ENCODE assay signal across 8 cellular contexts in the genomic region with DNA sequence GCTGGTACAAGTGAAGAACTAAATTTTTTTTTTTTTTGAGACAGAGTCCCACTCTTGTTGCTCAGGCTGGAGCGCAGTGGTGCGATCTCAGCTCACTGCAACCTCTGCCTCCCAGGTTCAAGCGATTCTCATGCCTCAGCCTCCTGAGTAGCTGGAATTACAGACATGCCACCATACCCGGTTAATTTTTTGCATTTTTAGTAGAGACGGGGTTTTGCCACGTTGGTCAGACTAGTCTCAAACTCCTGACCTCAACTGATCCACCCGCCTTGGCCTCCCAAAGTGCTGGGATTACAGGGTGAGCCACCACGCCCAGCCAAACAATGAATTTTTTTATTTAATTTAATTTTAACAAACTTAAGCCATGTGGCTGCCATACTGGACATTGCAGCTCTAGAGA. TPM values are rescaled to one million over a fixed set of nuclear protein-coding genes. Genes with fewer than 3 reads are reported as not detected.
A peak's percentile ranks its signal among the peaks of the same experiment; 100 is the strongest.
DNase-seq lines count a peak whose midpoint lies in the region; ATAC-seq, FAIRE-seq and TF ChIP-seq lines count a peak whose summit lies in the region.
"Not testable (repeated sequence)": the region's sequence is repeated elsewhere in the genome, so short reads cannot be mapped to it uniquely, and the experiment has no call there.

No MANE protein-coding gene starts in this region.

- H4K8ac ChIP-seq in H1 (ENCODE audit: extremely low read depth, insufficient read depth, low read length): 0 out of 2 replicates have a peak overlapping the region, but pooled peaks have one; percentile 57

- H3K23me2 ChIP-seq in H1 (ENCODE audit: low read depth, low read length): not testable (repeated sequence)

- peak overlapping the region; percentile 80 for H3K27ac Mint-ChIP-seq in CD8-positive, alpha-beta T cell
- H3K27ac Mint-ChIP-seq in IgD-negative memory B cell: peak overlapping the region in 2 of 3 donors; percentile 36 to 86
- H3K27ac Mint-ChIP-seq in T-cell: peak overlapping the region; percentile 52 to 84
- H3K27ac Mint-ChIP-seq in activated naive CD8-positive, alpha-beta T cell; neural progenitor cell: not testable (repeated sequence)
- H3K27ac Mint-ChIP-seq in immature natural killer cell: peak overlapping the region in 3 of 6 donors; percentile 77 to 90 (median 90)

- not testable (repeated sequence) for H2BK5ac ChIP-seq in H1 (ENCODE audit: low read depth, low read length)

- not testable (repeated sequence) for TF ChIP-seq EP300 in H1 (IDR thresholded peaks at IDR 0.05; ENCODE audit: borderline replicate concordance in 1 of 2, low read depth in 2 of 2, low read length in 2 of 2)

- ATAC-seq in CD8-positive, alpha-beta T cell; T-cell (replicated peaks in 1 of 4): not testable (repeated sequence)

- H3K79me1 ChIP-seq in H1 (ENCODE audit: low read depth, low read length): not testable (repeated sequence)

- H3K14ac ChIP-seq in H1 (ENCODE audit: insufficient read length): not testable (repeated sequence)

- not testable (repeated sequence) for H2BK12ac ChIP-seq in H1 (ENCODE audit: low read depth, low read length)

- FAIRE-seq in H1 (lab: Jason Lieb, UNC): not testable (repeated sequence)

- peaks cover 40% of the 10 kb centered on the region for H3F3A ChIP-seq in neural progenitor cell (ENCODE audit: low read depth)

- POLR2A ChIA-PET in CD8-positive, alpha-beta T cell (lab: Charles Lee): interaction anchor here (1.0 kb wide), 2 partner anchors 76 to 98 kb away, joined by 3 to 5 read pairs; a partner anchor contains a TSS
- POLR2A ChIA-PET in T-cell (lab: Charles Lee) (interaction anchor here (0.5 to 0.6 kb wide), 2 partner anchors 11 to 80 kb away, joined by 3 to 4 read pairs; no protein-coding TSS in a partner anchor), H1 (lab: Charles Lee; ENCODE audit: partially characterized antibody) (interaction anchor here (0.6 to 88.3 kb wide), 8 partner anchors 8 to 1261 kb away, joined by 3 to 4270 read pairs (median 150); a partner anchor contains a TSS)

- WGBS in H1 (ENCODE audit: extremely low coverage in 1 of 2, insufficient coverage in 1 of 2, insufficient read length in 1 of 2, insufficient replicate concordance in 2 of 2, low coverage in 1 of 2, low lambda C conversion rate in 2 of 2, missing lambda C conversion rate in 1 of 2), 2 experiments: 95% methylated on average over 8 of the region's 8 CpGs; no CpG with 5 or more reads in 1 of the 2 experiments

- peaks cover 30% of the 10 kb centered on the region for H3K4me1 Mint-ChIP-seq in CD8-positive, alpha-beta T cell (ENCODE audit: low read depth)
- peaks cover 9 to 17% (median 16%) of the 10 kb centered on the region in 3 donors for H3K4me1 Mint-ChIP-seq in IgD-negative memory B cell
- H3K4me1 Mint-ChIP-seq in T-cell: peaks cover 29 to 43% (median 36%) of the 10 kb centered on the region in 3 donors
- peaks cover 46% of the 10 kb centered on the region for H3K4me1 Mint-ChIP-seq in activated naive CD8-positive, alpha-beta T cell (ENCODE audit: low read depth)
- peaks cover 14 to 31% of the 10 kb centered on the region in 2 donors for H3K4me1 Mint-ChIP-seq in immature natural killer cell
- peaks cover 19% of the 10 kb centered on the region for H3K4me1 Mint-ChIP-seq in neural progenitor cell

- H3K36me3 ChIP-seq in CD8-positive, alpha-beta T cell (ENCODE audit: insufficient read depth, low read length): peaks cover 13% of the 10 kb centered on the region
- H3K36me3 ChIP-seq in H1 (ENCODE audit: control insufficient read depth in 2 of 4, insufficient read depth in 4 of 4, low read length in 3 of 4) (peaks cover 19 to 50% (median 41%) of the 10 kb centered on the region in 4 experiments), subcutaneous abdominal adipose tissue (ENCODE audit: control insufficient read depth in 5 of 5, insufficient read depth in 5 of 5, low read length in 5 of 5) (peaks cover 3 to 43% (median 36%) of the 10 kb centered on the region in 5 donors)
- H3K36me3 ChIP-seq in neural progenitor cell: not testable (repeated sequence)

- H3K4me3 ChIP-seq in CD8-positive, alpha-beta T cell (ENCODE audit: low read depth, low read length): not testable (repeated sequence)
- H3K4me3 ChIP-seq in H1 (ENCODE audit: extremely low read depth in 1 of 4, insufficient read depth in 2 of 4, low read depth in 3 of 4, low read length in 4 of 4) (peak overlapping the region; percentile 86 to 96 (median 88); a peak in 5 of 8 replicates), neural progenitor cell (peak overlapping the region; percentile 95), subcutaneous abdominal adipose tissue (ENCODE audit: low read depth in 1 of 5, low read length in 5 of 5) (peak overlapping the region in 3 of 5 donors; percentile 69 to 92 (median 75))

- H3K36me3 Mint-ChIP-seq in CD8-positive, alpha-beta T cell: peaks cover 50% of the 10 kb centered on the region
- H3K36me3 Mint-ChIP-seq in IgD-negative memory B cell; activated naive CD8-positive, alpha-beta T cell: not testable (repeated sequence)
- H3K36me3 Mint-ChIP-seq in T-cell (peaks cover 23% of the 10 kb centered on the region), immature natural killer cell (peaks cover 0 to 23% (median 0%) of the 10 kb centered on the region in 3 donors), neural progenitor cell (peaks cover 16% of the 10 kb centered on the region)

- peak overlapping the region in 1 of 4 experiments; percentile 9; a peak in 2 of 7 replicates for H3K9ac ChIP-seq in H1 (replicated peaks in 1 of 4; ENCODE audit: extremely low read depth in 1 of 4, low read depth in 3 of 4, low read length in 3 of 4)
- H3K9ac ChIP-seq in neural progenitor cell: not testable (repeated sequence)
- H3K9ac ChIP-seq in subcutaneous abdominal adipose tissue (ENCODE audit: low read length in 5 of 5): peak overlapping the region in 3 of 5 donors; percentile 84 to 91 (median 86)

- H3K79me2 ChIP-seq in H1 (ENCODE audit: control insufficient read depth in 1 of 2, insufficient read depth in 2 of 2, low read length in 2 of 2) (peaks cover 16 to 51% of the 10 kb centered on the region in 2 experiments), neural progenitor cell (ENCODE audit: low read depth) (peaks cover 71% of the 10 kb centered on the region)

- H4K20me1 ChIP-seq in H1 (replicated peaks in 1 of 2; ENCODE audit: control insufficient read depth in 1 of 2, insufficient read depth in 2 of 2, low read length in 2 of 2): not testable (repeated sequence)
- H4K20me1 ChIP-seq in neural progenitor cell (ENCODE audit: low read depth): peaks cover 25% of the 10 kb centered on the region

- H3K9me3 ChIP-seq in CD8-positive, alpha-beta T cell (ENCODE audit: low read length); H1 (ENCODE audit: insufficient read depth in 2 of 2, low read depth in 1 of 2, low read length in 1 of 2); neural progenitor cell (ENCODE audit: low read depth); subcutaneous abdominal adipose tissue (ENCODE audit: control insufficient read depth in 5 of 5, low read length in 5 of 5): not testable (repeated sequence)

- not testable (repeated sequence) for H3K27ac ChIP-seq in CD8-positive, alpha-beta T cell (ENCODE audit: low read depth, low read length); H1 (ENCODE audit: low read depth, low read length); neural progenitor cell
- peak overlapping the region; percentile 98 for H3K27ac ChIP-seq in subcutaneous abdominal adipose tissue (ENCODE audit: low read depth, low read length)

- H3K27me3 Mint-ChIP-seq in CD8-positive, alpha-beta T cell (ENCODE audit: low read depth); IgD-negative memory B cell; T-cell; activated naive CD8-positive, alpha-beta T cell; neural progenitor cell (ENCODE audit: insufficient read depth, low read depth): not testable (repeated sequence)
- H3K27me3 Mint-ChIP-seq in immature natural killer cell (ENCODE audit: low read depth in 3 of 3): peaks cover 2 to 11% (median 5%) of the 10 kb centered on the region in 3 donors

- peak overlapping the region; percentile 82 for H3K4me3 Mint-ChIP-seq in CD8-positive, alpha-beta T cell
- H3K4me3 Mint-ChIP-seq in IgD-negative memory B cell (peak overlapping the region; percentile 84 to 94 (median 90)), T-cell (peak overlapping the region; percentile 83 to 89 (median 86)), immature natural killer cell (peak overlapping the region in 4 of 5 donors; percentile 90 to 92 (median 90)), neural progenitor cell (peak overlapping the region; percentile 91)
- peak overlapping the region; percentile 96 for H3K4me3 Mint-ChIP-seq in activated naive CD8-positive, alpha-beta T cell

- H2BK15ac ChIP-seq in H1 (ENCODE audit: low read length): not testable (repeated sequence)

- not testable (repeated sequence) for H3K27me3 ChIP-seq in CD8-positive, alpha-beta T cell (ENCODE audit: insufficient read depth, low read length); H1 (replicated peaks in 1 of 4; ENCODE audit: control insufficient read depth in 3 of 4, extremely low read depth in 1 of 4, insufficient read depth in 3 of 4, low read length in 3 of 4); neural progenitor cell; subcutaneous abdominal adipose tissue (ENCODE audit: control insufficient read depth in 5 of 5, insufficient read depth in 4 of 5, low read length in 5 of 5)

- not testable (repeated sequence) for H3K56ac ChIP-seq in H1 (replicated peaks; ENCODE audit: insufficient read length, low read depth, low read length)

- H4K91ac ChIP-seq in H1 (replicated peaks; ENCODE audit: insufficient read length, low read length): not testable (repeated sequence)

- not testable (repeated sequence) for H3K18ac ChIP-seq in H1 (ENCODE audit: extremely low read depth, low read length)

- CTCF ChIA-PET in CD8-positive, alpha-beta T cell (lab: Charles Lee): interaction anchor here (1.0 kb wide), 1 partner anchor 8 kb away, joined by 3 read pairs; a partner anchor contains a TSS
- CTCF ChIA-PET in T-cell (lab: Charles Lee): interaction anchor here in 1 of 2 donors (0.6 kb wide), 1 partner anchor 294 kb away, joined by 3 read pairs; no protein-coding TSS in a partner anchor
- CTCF ChIA-PET in H1 (lab: Charles Lee; ENCODE audit: partially characterized antibody): not testable (repeated sequence)

- H3K4me1 ChIP-seq in CD8-positive, alpha-beta T cell (ENCODE audit: insufficient read depth, low read length): peaks cover 22% of the 10 kb centered on the region
- H3K4me1 ChIP-seq in H1 (replicated peaks in 1 of 4; ENCODE audit: control insufficient read depth in 3 of 4, insufficient read depth in 4 of 4, low read length in 3 of 4): not testable (repeated sequence)
- H3K4me1 ChIP-seq in neural progenitor cell (peaks cover 10% of the 10 kb centered on the region), subcutaneous abdominal adipose tissue (ENCODE audit: control insufficient read depth in 5 of 5, insufficient read depth in 5 of 5, low read length in 5 of 5) (peaks cover 8 to 48% (median 46%) of the 10 kb centered on the region in 5 donors)

- H3K23ac ChIP-seq in H1 (ENCODE audit: insufficient read length): not testable (repeated sequence)

- H3K9me3 Mint-ChIP-seq in CD8-positive, alpha-beta T cell; IgD-negative memory B cell; T-cell; activated naive CD8-positive, alpha-beta T cell (ENCODE audit: low read depth); immature natural killer cell; neural progenitor cell: not testable (repeated sequence)

- not testable (repeated sequence) for H2BK120ac ChIP-seq in H1 (replicated peaks; ENCODE audit: low read depth, low read length)

- H2AK5ac ChIP-seq in H1 (ENCODE audit: low read depth, low read length): not testable (repeated sequence)

- not testable (repeated sequence) for H2BK20ac ChIP-seq in H1 (ENCODE audit: low read length)

- not testable (repeated sequence) for TF ChIP-seq CTCF in CD8-positive, alpha-beta T cell (IDR thresholded peaks at IDR 0.05); H1 (IDR thresholded peaks at IDR 0.05; ENCODE audit: control extremely low read depth in 1 of 3, insufficient read depth in 1 of 3, low read depth in 1 of 3, low read length in 3 of 3); neural progenitor cell (IDR thresholded peaks at IDR 0.05)

- H4K5ac ChIP-seq in H1 (ENCODE audit: insufficient read length, low read depth, low read length): not testable (repeated sequence)

- peak overlapping the region; percentile 74 to 76 for H3K4me2 ChIP-seq in H1 (ENCODE audit: insufficient read depth in 1 of 2, low read depth in 2 of 2, low read length in 2 of 2)
- peak overlapping the region; percentile 99 for H3K4me2 ChIP-seq in neural progenitor cell

- H3K4ac ChIP-seq in H1 (replicated peaks; ENCODE audit: insufficient read length, low read depth, low read length): not testable (repeated sequence)

- not testable (repeated sequence) for TF ChIP-seq POLR2A in H1 (IDR thresholded peaks at IDR 0.05; ENCODE audit: control extremely low read depth in 1 of 2, low read depth in 2 of 2, low read length in 2 of 2)

- DNase-seq in CD8-positive, alpha-beta T cell; T-cell; H1 (ENCODE audit: low read depth in 1 of 2, low spot score in 2 of 2); immature natural killer cell; neural progenitor cell (ENCODE audit: low spot score): not testable (repeated sequence)

- not testable (repeated sequence) for TF ChIP-seq RAD21 in H1 (IDR thresholded peaks at IDR 0.05 in 1 of 2, conservative IDR thresholded peaks at IDR 0.05 in 1 of 2; ENCODE audit: low read depth in 2 of 2, low read length in 2 of 2)

- H2AFZ ChIP-seq in H1 (ENCODE audit: low read length); neural progenitor cell (replicated peaks): not testable (repeated sequence)

- intact Hi-C loops in CD8-positive, alpha-beta T cell (cut with DNase I, micrococcal nuclease): loop anchor here (5.0 to 10.0 kb wide), 4 partner anchors 76 to 1818 kb away; a partner anchor contains a TSS

RNA-seq across cellular contexts. Expression of a gene that starts 1.2 kb away (rescaled TPM):
- total RNA-seq in CD8-positive, alpha-beta T cell: 100 to 1,000 TPM; 161 to 163 TPM
- polyA plus RNA-seq in IgD-negative memory B cell (18.4 TPM), H1 (2011; rRNA removed) (61.4 and 73.1 TPM in 2 replicates), immature natural killer cell (10 to 100 TPM in 2 of 3 donors, 1 to 10 TPM in 1; 9.7 to 26.4 (median 11.3) TPM)
- total RNA-seq in T-cell (100 to 1,000 TPM; 139 to 171 (median 161) TPM), neural progenitor cell (ENCODE audit: low replicate concordance) (60.9 and 74.3 TPM in 2 replicates)
- 133 and 137 TPM in 2 replicates for total RNA-seq in H1 (2021; fragmentation: NEBNext Ultra II Directional; extraction: Animal tissue kit (Norgen Biotek cat#: 25700))
- polyA plus RNA-seq in H1 (2011; cell fraction: cytosol; rRNA removed): 61.1 TPM
- 294 TPM for polyA plus RNA-seq in H1 (2011; cell fraction: nucleus; rRNA removed)
- 92.9 to 139 TPM (median 109 TPM) in 4 replicates for polyA plus RNA-seq in H1 (2012, experiment 1 of 2)
- polyA plus RNA-seq in H1 (2012, experiment 2 of 2): 58.3 TPM
- polyA plus RNA-seq in H1 (2013, experiment 1 of 2): 57.1 TPM
- 47.1 TPM for polyA plus RNA-seq in H1 (2013, experiment 2 of 2)
- polyA minus RNA-seq in H1 (2011; rRNA and poly(A)+ RNA removed): 266 and 267 TPM in 2 replicates
- polyA minus RNA-seq in H1 (2011; cell fraction: cytosol; rRNA and poly(A)+ RNA removed): 106 TPM
- 194 TPM for polyA minus RNA-seq in H1 (2011; cell fraction: nucleus; rRNA and poly(A)+ RNA removed)

RNA-seq across cellular contexts. Expression of a gene that starts 7.6 kb away (rescaled TPM):
- total RNA-seq in CD8-positive, alpha-beta T cell: 1,000 to 10,000 TPM; 2,094 to 2,102 TPM
- polyA plus RNA-seq in IgD-negative memory B cell (2,020 TPM), H1 (2011; rRNA removed) (8,838 and 10,765 TPM in 2 replicates), immature natural killer cell (1,000 to 10,000 TPM in 1 of 3 donors, 100 to 1,000 TPM in 2; 528 to 1,271 (median 768) TPM)
- total RNA-seq in T-cell (1,000 to 10,000 TPM; 1,782 to 2,711 (median 2,416) TPM), neural progenitor cell (ENCODE audit: low replicate concordance) (7,069 and 9,364 TPM in 2 replicates)
- total RNA-seq in H1 (2021; fragmentation: NEBNext Ultra II Directional; extraction: Animal tissue kit (Norgen Biotek cat#: 25700)): 2,987 and 3,029 TPM in 2 replicates
- 10,357 TPM for polyA plus RNA-seq in H1 (2011; cell fraction: cytosol; rRNA removed)
- polyA plus RNA-seq in H1 (2011; cell fraction: nucleus; rRNA removed): 6,829 TPM
- 4,444 to 5,241 TPM (median 4,665 TPM) in 4 replicates for polyA plus RNA-seq in H1 (2012, experiment 1 of 2)
- 7,158 TPM for polyA plus RNA-seq in H1 (2012, experiment 2 of 2)
- polyA plus RNA-seq in H1 (2013, experiment 1 of 2): 4,021 TPM
- 3,982 TPM for polyA plus RNA-seq in H1 (2013, experiment 2 of 2)
- 5,851 and 5,958 TPM in 2 replicates for polyA minus RNA-seq in H1 (2011; rRNA and poly(A)+ RNA removed)
- polyA minus RNA-seq in H1 (2011; cell fraction: cytosol; rRNA and poly(A)+ RNA removed): 2,113 TPM
- polyA minus RNA-seq in H1 (2011; cell fraction: nucleus; rRNA and poly(A)+ RNA removed): 1,976 TPM
